13 cellular contexts compared by ENCODE assay signal in the genomic region with DNA sequence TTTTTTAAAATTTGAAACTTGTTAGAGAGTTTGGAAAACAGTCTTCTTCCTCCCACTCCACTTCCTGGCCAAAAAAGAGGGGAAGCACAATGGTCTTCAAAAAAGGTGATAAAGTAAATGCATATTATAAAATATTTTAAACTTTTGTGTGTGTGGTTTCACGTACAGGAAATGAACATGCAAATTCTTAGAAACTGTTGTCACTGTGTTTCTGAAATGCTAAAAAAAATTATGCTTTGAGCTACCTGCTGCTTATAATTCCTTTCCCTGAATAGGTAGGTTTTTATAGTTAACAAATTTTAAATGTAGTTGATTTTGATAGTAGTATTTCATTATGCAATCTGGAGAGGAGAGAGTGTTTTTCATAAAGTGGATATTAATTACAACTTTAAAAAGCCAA. TPM values are rescaled to one million over a fixed set of nuclear protein-coding genes. Genes with fewer than 3 reads are reported as not detected.
DNase-seq lines count a peak whose midpoint lies in the region; ATAC-seq and FAIRE-seq lines count a peak whose summit lies in the region.
"Had no signal": no experiment of that assay in that cellular context is flagged by ENCODE, and none has a peak within 500 bp of the region (broad histone marks: within the 10 kb centered on the region; RNA-seq: fewer than 3 reads in every experiment).

No MANE protein-coding gene starts in this region.

- intact Hi-C loops in activated T-helper 1 cell treated with anti-CD3 and anti-CD28 coated beads, Interleukin-12 subunit alpha, Interleukin-12 subunit beta, Interleukin-2, Interleukin-4 antibody, amounts not matched to agents 30 ng/mL and 10 ng/mL and 1 ng/mL, durations not matched to agents 14 hours and 24 hours and 36 hours (cut with micrococcal nuclease), result no loop called here

- no peaks in the 10 kb centered on the region for H3K27me3 Mint-ChIP-seq in activated T-helper 1 cell treated with anti-CD3 and anti-CD28 coated beads, Interleukin-12 subunit alpha, Interleukin-12 subunit beta, Interleukin-2, Interleukin-4 antibody, amounts not matched to agents 30 ng/mL and 10 ng/mL and 1 ng/mL, durations not matched to agents 14 hours and 24 hours and 36 hours (ENCODE audit: insufficient read depth)
- H3K27me3 Mint-ChIP-seq in immature natural killer cell (ENCODE audit: low read depth in 3 of 3), result peaks cover 10 to 18% (median 14%) of the 10 kb centered on the region in 3 donors

- peaks cover 15% of the 10 kb centered on the region for H3K36me3 Mint-ChIP-seq in activated T-helper 1 cell treated with anti-CD3 and anti-CD28 coated beads, Interleukin-12 subunit alpha, Interleukin-12 subunit beta, Interleukin-2, Interleukin-4 antibody, amounts not matched to agents 30 ng/mL and 10 ng/mL and 1 ng/mL, durations not matched to agents 14 hours and 24 hours and 36 hours (ENCODE audit: low read depth)
- no peaks in the 10 kb centered on the region for H3K36me3 Mint-ChIP-seq in immature natural killer cell

- peak overlapping the region; percentile 86 for H3K4me3 ChIP-seq in ACC112 (ENCODE audit: low read depth, low read length)
- H3K4me3 ChIP-seq: Peyer's patch, thyroid gland had no signal

- no peaks in the 10 kb centered on the region for H3K27me3 ChIP-seq in ACC112 (ENCODE audit: insufficient read depth, low read length)
- H3K27me3 ChIP-seq: Peyer's patch, thyroid gland had no signal

- H3K36me3 ChIP-seq in ACC112 (ENCODE audit: insufficient read depth, low read length), result peaks cover 9% of the 10 kb centered on the region
- H3K36me3 ChIP-seq: Peyer's patch, thyroid gland had no signal

- peak overlapping the region; percentile 96 for H3K4me3 Mint-ChIP-seq in activated T-helper 1 cell treated with anti-CD3 and anti-CD28 coated beads, Interleukin-12 subunit alpha, Interleukin-12 subunit beta, Interleukin-2, Interleukin-4 antibody, amounts not matched to agents 30 ng/mL and 10 ng/mL and 1 ng/mL, durations not matched to agents 14 hours and 24 hours and 36 hours
- H3K4me3 Mint-ChIP-seq in immature natural killer cell, result peak overlapping the region; percentile 97 to 100 (median 98)

- peak; percentile 41 for FAIRE-seq in GM18507 (lab: Jason Lieb, UNC)

- no peak for DNase-seq in GM18507 (ENCODE audit: extremely low spot score, insufficient read length, low read depth)
- no peak for DNase-seq in activated T-helper 1 cell treated with anti-CD3 and anti-CD28 coated beads, Interleukin-12 subunit alpha, Interleukin-12 subunit beta, Interleukin-2, Interleukin-4 antibody, amounts not matched to agents 30 ng/mL and 10 ng/mL and 1 ng/mL, durations not matched to agents 14 hours and 24 hours and 36 hours (ENCODE audit: low spot score)
- no peak for DNase-seq in immature natural killer cell
- no peak for DNase-seq in NCI-H187 (lab: John Stamatoyannopoulos, UW)
- DNase-seq in DMS 273 treated with DMSO at 0.1 percent for 48 hours (lab: John Stamatoyannopoulos, UW), result no peak
- DNase-seq in NCI-H345 (lab: John Stamatoyannopoulos, UW), result no peak
- DNase-seq: activated CD4-positive, CD25-positive, alpha-beta regulatory T cell treated with anti-CD3 and anti-CD28 coated beads, Interleukin-2, amount 50 U/mL, for 72 hours; NCI-H146; Peyer's patch; thyroid gland had no signal

- H3K4me1 ChIP-seq in ACC112 (ENCODE audit: control insufficient read depth, insufficient read depth, low read length, unreplicated experiment), result peaks cover 35% of the 10 kb centered on the region

- H3K27ac ChIP-seq in ACC112 (ENCODE audit: low read depth, low read length), result peak overlapping the region; percentile 48

- no peak overlapping the region for H2AFZ ChIP-seq in ACC112 (ENCODE audit: low read length, unreplicated experiment)

- peak overlapping the region; percentile 92 for H3K27ac Mint-ChIP-seq in activated T-helper 1 cell treated with anti-CD3 and anti-CD28 coated beads, Interleukin-12 subunit alpha, Interleukin-12 subunit beta, Interleukin-2, Interleukin-4 antibody, amounts not matched to agents 30 ng/mL and 10 ng/mL and 1 ng/mL, durations not matched to agents 14 hours and 24 hours and 36 hours
- peak overlapping the region; percentile 90 to 100 (median 98) for H3K27ac Mint-ChIP-seq in immature natural killer cell
- H3K27ac Mint-ChIP-seq: nephron had no signal

- H3K79me2 ChIP-seq in ACC112 (ENCODE audit: control insufficient read depth, insufficient read depth, low read length, unreplicated experiment), result peaks cover 94% of the 10 kb centered on the region

- peaks cover 69% of the 10 kb centered on the region for H3K4me1 Mint-ChIP-seq in activated T-helper 1 cell treated with anti-CD3 and anti-CD28 coated beads, Interleukin-12 subunit alpha, Interleukin-12 subunit beta, Interleukin-2, Interleukin-4 antibody, amounts not matched to agents 30 ng/mL and 10 ng/mL and 1 ng/mL, durations not matched to agents 14 hours and 24 hours and 36 hours (ENCODE audit: low read depth)
- H3K4me1 Mint-ChIP-seq in immature natural killer cell, result peaks cover 81 to 89% of the 10 kb centered on the region in 2 donors

- no peak for ATAC-seq in HG02884 (IDR thresholded peaks at IDR 0.05; ENCODE audit: unreplicated experiment)

- H3K9me3 Mint-ChIP-seq in activated T-helper 1 cell treated with anti-CD3 and anti-CD28 coated beads, Interleukin-12 subunit alpha, Interleukin-12 subunit beta, Interleukin-2, Interleukin-4 antibody, amounts not matched to agents 30 ng/mL and 10 ng/mL and 1 ng/mL, durations not matched to agents 14 hours and 24 hours and 36 hours, result no peaks in the 10 kb centered on the region
- H3K9me3 Mint-ChIP-seq in immature natural killer cell, result no peaks in the 10 kb centered on the region

RNA-seq across cellular contexts. Expression of a gene that starts 3.0 kb away (rescaled TPM):
- total RNA-seq in activated T-helper 1 cell treated with anti-CD3 and anti-CD28 coated beads, Interleukin-12 subunit alpha, Interleukin-12 subunit beta, Interleukin-2, Interleukin-4 antibody, amounts not matched to agents 30 ng/mL and 10 ng/mL and 1 ng/mL, durations not matched to agents 14 hours and 24 hours and 36 hours, result 48.3 and 49.9 TPM in 2 replicates
- polyA plus RNA-seq in immature natural killer cell, result 10 to 100 TPM; 70.7 to 95.1 (median 85.2) TPM

RNA-seq across cellular contexts. Expression of a gene that starts 3.5 kb away (rescaled TPM):
- 43.8 and 52.2 TPM in 2 replicates for total RNA-seq in activated T-helper 1 cell treated with anti-CD3 and anti-CD28 coated beads, Interleukin-12 subunit alpha, Interleukin-12 subunit beta, Interleukin-2, Interleukin-4 antibody, amounts not matched to agents 30 ng/mL and 10 ng/mL and 1 ng/mL, durations not matched to agents 14 hours and 24 hours and 36 hours
- 10 to 100 TPM; 11.4 to 27.2 (median 21.9) TPM for polyA plus RNA-seq in immature natural killer cell
